Comparison of ENCODE assay signal across 26 cellular contexts in genomic region chr3:59191651-59192050, GRCh38.
DNase-seq lines count a peak whose midpoint lies in the region; ATAC-seq and TF ChIP-seq lines count a peak whose summit lies in the region.
"Had no signal": no experiment of that assay in that cellular context is flagged by ENCODE, and none has a peak within 500 bp of the region (broad histone marks: within the 10 kb centered on the region; RNA-seq: fewer than 3 reads in every experiment).

No MANE protein-coding gene starts in this region.

- H3K27me3 Mint-ChIP-seq in neural progenitor cell (ENCODE audit: insufficient read depth, low read depth), result peaks cover 3% of the 10 kb centered on the region
- H3K27me3 Mint-ChIP-seq in activated naive CD4-positive, alpha-beta T cell treated with anti-CD3 and anti-CD28 coated beads for 36 hours (ENCODE audit: low read depth), result peaks cover 5% of the 10 kb centered on the region
- H3K27me3 Mint-ChIP-seq: CD8-positive, alpha-beta memory T cell had no signal

- no peak overlapping the region for H3K4me3 Mint-ChIP-seq in neural progenitor cell
- no peak overlapping the region for H3K4me3 Mint-ChIP-seq in activated naive CD4-positive, alpha-beta T cell treated with anti-CD3 and anti-CD28 coated beads for 36 hours
- H3K4me3 Mint-ChIP-seq: CD14-positive monocyte; CD8-positive, alpha-beta memory T cell; GM23338 had no signal

- H3F3A ChIP-seq in neural progenitor cell (ENCODE audit: low read depth), result no peaks in the 10 kb centered on the region

- CTCF ChIA-PET in HEK293T (lab: Yijun Ruan, JAX), result no interaction called here
- CTCF ChIA-PET in activated naive CD4-positive, alpha-beta T cell treated with anti-CD3 and anti-CD28 coated beads for 36 hours (lab: Charles Lee), result no interaction called here

- POLR2A ChIA-PET in HEK293T (lab: Yijun Ruan, JAX), result no interaction called here

- H3K4me3 ChIP-seq in esophagus (ENCODE audit: low read depth in 1 of 2, low read length in 2 of 2), result no peak overlapping the region
- H3K4me3 ChIP-seq in neural progenitor cell, result no peak overlapping the region
- H3K4me3 ChIP-seq: GM23338, PC-9 had no signal

- no peak overlapping the region for H3K4me2 ChIP-seq in neural progenitor cell
- H3K4me2 ChIP-seq: GM23338, PC-9 had no signal

- H3K4me1 ChIP-seq in esophagus (ENCODE audit: control insufficient read depth in 2 of 2, insufficient read depth in 2 of 2, low read length in 1 of 2) (peaks cover 0 to 3% of the 10 kb centered on the region in 2 donors), neural progenitor cell (no peaks in the 10 kb centered on the region)
- H3K4me1 ChIP-seq: BE2C had no signal

- no peaks in the 10 kb centered on the region for H3K9me3 Mint-ChIP-seq in neural progenitor cell
- H3K9me3 Mint-ChIP-seq in activated naive CD4-positive, alpha-beta T cell treated with anti-CD3 and anti-CD28 coated beads for 36 hours, result no peaks in the 10 kb centered on the region
- H3K9me3 Mint-ChIP-seq: CD8-positive, alpha-beta memory T cell; GM23338 had no signal

- H3K9me3 ChIP-seq in esophagus (ENCODE audit: control insufficient read depth in 2 of 2, insufficient read depth in 1 of 2, low read depth in 1 of 2, low read length in 1 of 2), result no peaks in the 10 kb centered on the region
- H3K9me3 ChIP-seq in neural progenitor cell (ENCODE audit: low read depth), result no peaks in the 10 kb centered on the region
- H3K9me3 ChIP-seq: BE2C had no signal

- peak overlapping the region; percentile 38 to 49 for H3K27ac ChIP-seq in esophagus (ENCODE audit: low read depth in 2 of 2, low read length in 1 of 2)
- H3K27ac ChIP-seq in neural progenitor cell, result no peak overlapping the region
- H3K27ac ChIP-seq: HL-60, PC-9 had no signal

- no peak overlapping the region for H3K9ac ChIP-seq in neural progenitor cell

- H3K27me3 ChIP-seq in esophagus (ENCODE audit: control insufficient read depth in 1 of 2, insufficient read depth in 2 of 2, low read length in 2 of 2) (no peaks in the 10 kb centered on the region), neural progenitor cell (no peaks in the 10 kb centered on the region)
- H3K27me3 ChIP-seq: BE2C had no signal

- peak overlapping the region; percentile 57 for H2AFZ ChIP-seq in neural progenitor cell (replicated peaks)
- H2AFZ ChIP-seq: GM23338, PC-9 had no signal

- no peaks in the 10 kb centered on the region for H3K79me2 ChIP-seq in neural progenitor cell (ENCODE audit: low read depth)

- intact Hi-C loops in activated naive CD4-positive, alpha-beta T cell treated with anti-CD3 and anti-CD28 coated beads for 36 hours (cut with micrococcal nuclease), result no loop called here

- H3K27ac Mint-ChIP-seq in neural progenitor cell, result no peak overlapping the region
- H3K27ac Mint-ChIP-seq in activated naive CD4-positive, alpha-beta T cell treated with anti-CD3 and anti-CD28 coated beads for 36 hours, result no peak overlapping the region
- H3K27ac Mint-ChIP-seq: CD14-positive monocyte; CD8-positive, alpha-beta memory T cell; GM23338 had no signal

- DNase-seq in M059J (ENCODE audit: low read depth) (peak; percentile 35), neural progenitor cell (ENCODE audit: low spot score) (no peak), occipital lobe (lab: John Stamatoyannopoulos, UW) (no peak), HEK293T (ENCODE audit: extremely low spot score) (no peak)
- no peak for DNase-seq in activated naive CD4-positive, alpha-beta T cell treated with anti-CD3 and anti-CD28 coated beads for 36 hours
- DNase-seq: BE2C; CD8-positive, alpha-beta memory T cell; DMS 273 treated with DMSO at 0.1 percent for 48 hours; DMS79; GF-D8; MV-4-11; NCI-H1105; NCI-H1436 treated with DMSO at 0.1 percent for 48 hours; NCI-H187 treated with DMSO at 0.1 percent for 48 hours; NCI-H2171 treated with DMSO at 0.1 percent for 48 hours; NCI-H446; NCI-H524 treated with DMSO at 0.1 percent for 48 hours; NCI-H774; PC-9; RPMI8226; SHP77 had no signal

- peak; percentile 31; the same call in 2 of the 3 replicates for ATAC-seq in SK-N-SH treated with all-trans-retinoic acid at 6 μM for 48 hours
- ATAC-seq: GM23338 had no signal

- no peaks in the 10 kb centered on the region for H3K36me3 Mint-ChIP-seq in neural progenitor cell
- H3K36me3 Mint-ChIP-seq in activated naive CD4-positive, alpha-beta T cell treated with anti-CD3 and anti-CD28 coated beads for 36 hours (ENCODE audit: low read depth), result no peaks in the 10 kb centered on the region
- H3K36me3 Mint-ChIP-seq: CD14-positive monocyte; CD8-positive, alpha-beta memory T cell had no signal

- WGBS in esophagus, 2 donors, result 53 to 59% methylated on average over 2 of the region's 2 CpGs

- H4K20me1 ChIP-seq in neural progenitor cell (ENCODE audit: low read depth), result no peaks in the 10 kb centered on the region

- H3K4me1 Mint-ChIP-seq in neural progenitor cell, result peaks cover 5% of the 10 kb centered on the region
- H3K4me1 Mint-ChIP-seq in activated naive CD4-positive, alpha-beta T cell treated with anti-CD3 and anti-CD28 coated beads for 36 hours (ENCODE audit: low read depth), result peaks cover 2% of the 10 kb centered on the region
- H3K4me1 Mint-ChIP-seq: CD14-positive monocyte; CD8-positive, alpha-beta memory T cell had no signal

- no peaks in the 10 kb centered on the region for H3K36me3 ChIP-seq in esophagus (ENCODE audit: control insufficient read depth in 2 of 2, insufficient read depth in 2 of 2, low read length in 1 of 2)
- no peaks in the 10 kb centered on the region for H3K36me3 ChIP-seq in neural progenitor cell
- H3K36me3 ChIP-seq: BE2C had no signal

- TF ChIP-seq CTCF in neural progenitor cell (IDR thresholded peaks at IDR 0.05), result no peak

TF ChIP-seq in SK-N-SH treated with all-trans-retinoic acid at 6 μM for 48 hours, 23 proteins besides CTCF, POLR2A, EP300 and RAD21:
- TF ChIP-seq ZNF70 (CRISPR knock-in tag; IDR thresholded peaks at IDR 0.05), result no peak
- TF ChIP-seq TOX (CRISPR knock-in tag; IDR thresholded peaks at IDR 0.05; ENCODE audit: borderline replicate concordance), result peak; percentile 79; the same call in 1 of the 2 replicates
- no peak for TF ChIP-seq ZNF565 (CRISPR knock-in tag; conservative IDR thresholded peaks at IDR 0.05; ENCODE audit: low read depth)
- peak; percentile 58 for TF ChIP-seq ISL1 (CRISPR knock-in tag; IDR thresholded peaks at IDR 0.05)
- TF ChIP-seq ZC3H10 (CRISPR knock-in tag; IDR thresholded peaks at IDR 0.05), result peak; percentile 93
- TF ChIP-seq CSDC2 (CRISPR knock-in tag; IDR thresholded peaks at IDR 0.05), result no peak

TF ChIP-seq in HEK293T, 16 proteins besides CTCF, POLR2A, EP300 and RAD21:
- TF ChIP-seq FOXM1 (IDR thresholded peaks at IDR 0.05; ENCODE audit: borderline replicate concordance) (no peak), CTBP1 (IDR thresholded peaks at IDR 0.05; ENCODE audit: borderline replicate concordance) (no peak), FOXK2 (IDR thresholded peaks at IDR 0.05) (no peak), SUZ12 (IDR thresholded peaks at IDR 0.05) (no peak), FOXA1 (IDR thresholded peaks at IDR 0.05) (no peak), BHLHE40 (IDR thresholded peaks at IDR 0.05; ENCODE audit: borderline replicate concordance) (no peak), L3MBTL2 (conservative IDR thresholded peaks at IDR 0.05) (no peak), LEF1 (IDR thresholded peaks at IDR 0.05; ENCODE audit: borderline replicate concordance) (no peak), ELF4 (IDR thresholded peaks at IDR 0.05) (no peak), ARNT (IDR thresholded peaks at IDR 0.05) (no peak), HDGF (IDR thresholded peaks at IDR 0.05; ENCODE audit: borderline replicate concordance) (no peak), PKNOX1 (IDR thresholded peaks at IDR 0.05) (no peak), SP1 (IDR thresholded peaks at IDR 0.05) (no peak), TARDBP (IDR thresholded peaks at IDR 0.05) (no peak), NFRKB (IDR thresholded peaks at IDR 0.05) (no peak), ZNF384 (IDR thresholded peaks at IDR 0.05) (no peak)
